Comparison of ENCODE assay signal across 15 cellular contexts in genomic region chr2:63990072-63990471, GRCh38. TPM values are rescaled to one million over a fixed set of nuclear protein-coding genes. Genes with fewer than 3 reads are reported as not detected.
DNase-seq lines count a peak whose midpoint lies in the region; ATAC-seq and TF ChIP-seq lines count a peak whose summit lies in the region.
"Had no signal": no experiment of that assay in that cellular context is flagged by ENCODE, and none has a peak within 500 bp of the region (broad histone marks: within the 10 kb centered on the region; RNA-seq: fewer than 3 reads in every experiment).

No MANE protein-coding gene starts in this region.

- DNase-seq in Caco-2 (no peak), GM23338 (ENCODE audit: low spot score) (peak; percentile 13), endothelial cell (ENCODE audit: low spot score) (no peak), progenitor cell of endocrine pancreas (ENCODE audit: low spot score, unreplicated experiment) (no peak), nucleus accumbens (lab: John Stamatoyannopoulos, UW) (no peak)
- DNase-seq: C1 segment of cervical spinal cord; CD4-positive, alpha-beta memory T cell; COR-L47; DMS153; DND-41; GM23248; H9; HFFc6 had no signal

- CTCF ChIA-PET in Caco-2 (lab: Charles Lee), result no interaction called here

- TF ChIP-seq CTCF in Caco-2 (IDR thresholded peaks at IDR 0.05; ENCODE audit: insufficient read depth in 1 of 2, low read depth in 1 of 2, low read length in 1 of 2, severe bottlenecking in 1 of 2, unreplicated experiment in 1 of 2) (no peak), GM23338 (conservative IDR thresholded peaks at IDR 0.05; ENCODE audit: low read depth in 2 of 2) (no peak), endothelial cell (IDR thresholded peaks at IDR 0.05; ENCODE audit: unreplicated experiment) (no peak), progenitor cell of endocrine pancreas (IDR thresholded peaks at IDR 0.05; ENCODE audit: unreplicated experiment) (no peak)

- H3K27ac Mint-ChIP-seq in Caco-2 (ENCODE audit: unreplicated experiment) (peak overlapping the region; percentile 3), GM23338 (no peak overlapping the region), endothelial cell (ENCODE audit: unreplicated experiment) (no peak overlapping the region), progenitor cell of endocrine pancreas (peak overlapping the region; percentile 19)
- H3K27ac Mint-ChIP-seq: CD4-positive, alpha-beta memory T cell; HFFc6 had no signal

- no peak overlapping the region for H3K4me2 ChIP-seq in GM23338

- intact Hi-C loops in Caco-2 (cut with micrococcal nuclease; ENCODE audit: unreplicated experiment), result no loop called here

- H3K9me3 Mint-ChIP-seq in Caco-2 (ENCODE audit: unreplicated experiment) (peaks cover 40% of the 10 kb centered on the region), GM23338 (peaks cover 14% of the 10 kb centered on the region), endothelial cell (ENCODE audit: unreplicated experiment) (peaks cover 7% of the 10 kb centered on the region), progenitor cell of endocrine pancreas (ENCODE audit: low read depth) (peaks cover 37% of the 10 kb centered on the region)

- no peaks in the 10 kb centered on the region for H3F3A ChIP-seq in GM23338 (replicated peaks; ENCODE audit: low read depth)

- no peak overlapping the region for H3K27ac ChIP-seq in GM23338 (ENCODE audit: low read depth)
- H3K27ac ChIP-seq: GM23248 had no signal

- H3K27me3 Mint-ChIP-seq in Caco-2 (ENCODE audit: insufficient read depth, unreplicated experiment) (no peaks in the 10 kb centered on the region), GM23338 (ENCODE audit: insufficient read depth, low read depth, poor library complexity) (peaks cover 6% of the 10 kb centered on the region), endothelial cell (ENCODE audit: unreplicated experiment) (no peaks in the 10 kb centered on the region), progenitor cell of endocrine pancreas (no peaks in the 10 kb centered on the region)
- H3K27me3 Mint-ChIP-seq: CD4-positive, alpha-beta memory T cell had no signal

- H3K27me3 ChIP-seq in Caco-2 (replicated peaks; ENCODE audit: control insufficient read depth, insufficient read depth, low read length) (no peaks in the 10 kb centered on the region), GM23338 (ENCODE audit: insufficient read depth) (no peaks in the 10 kb centered on the region)

- H4K20me1 ChIP-seq in GM23338 (replicated peaks; ENCODE audit: insufficient read depth), result 0 out of 2 replicates have a peak, but pooled peaks cover 3% of the 10 kb centered on the region

- no peaks in the 10 kb centered on the region for H3K9me2 ChIP-seq in GM23338 (ENCODE audit: insufficient read depth)

- peaks cover 15% of the 10 kb centered on the region; the same call in 1 of the 2 replicates for H3K9me3 ChIP-seq in Caco-2

- H3K36me3 ChIP-seq in Caco-2 (ENCODE audit: control insufficient read depth, insufficient read depth, low read length) (no peaks in the 10 kb centered on the region), GM23338 (ENCODE audit: insufficient read depth) (no peaks in the 10 kb centered on the region)

- no peak for ATAC-seq in GM23338
- no peak for ATAC-seq in GM21786 (IDR thresholded peaks at IDR 0.05; ENCODE audit: unreplicated experiment)
- ATAC-seq: HCT116 had no signal

- BruUV-seq in Caco-2 (replicated peaks; lab: Mats Ljungman, UMichigan), result no TSS peak

- H3K4me3 Mint-ChIP-seq in Caco-2 (ENCODE audit: unreplicated experiment) (no peak overlapping the region), GM23338 (no peak overlapping the region), endothelial cell (ENCODE audit: unreplicated experiment) (peak overlapping the region; percentile 23), progenitor cell of endocrine pancreas (ENCODE audit: low read depth) (no peak overlapping the region)
- H3K4me3 Mint-ChIP-seq: H9, HFFc6 had no signal

- H3K4me1 Mint-ChIP-seq in Caco-2 (ENCODE audit: low read depth, unreplicated experiment) (peaks cover 55% of the 10 kb centered on the region), GM23338 (peaks cover 28% of the 10 kb centered on the region), endothelial cell (ENCODE audit: unreplicated experiment) (peaks cover 9% of the 10 kb centered on the region), progenitor cell of endocrine pancreas (ENCODE audit: low read depth) (peaks cover 22% of the 10 kb centered on the region)

- H3K4me3 ChIP-seq in Caco-2 (ENCODE audit: low read depth, low read length) (no peak overlapping the region), GM23338 (no peak overlapping the region)
- H3K4me3 ChIP-seq: GM23248 had no signal

- peaks cover 47% of the 10 kb centered on the region for H3K36me3 Mint-ChIP-seq in Caco-2 (ENCODE audit: insufficient read depth, unreplicated experiment)
- H3K36me3 Mint-ChIP-seq in GM23338 (ENCODE audit: low read depth), result peaks cover 18% of the 10 kb centered on the region
- H3K36me3 Mint-ChIP-seq in endothelial cell (ENCODE audit: low read depth, unreplicated experiment), result peaks cover 11% of the 10 kb centered on the region
- H3K36me3 Mint-ChIP-seq in progenitor cell of endocrine pancreas (ENCODE audit: insufficient read depth), result peaks cover 47% of the 10 kb centered on the region

- H3K79me2 ChIP-seq in GM23338 (replicated peaks; ENCODE audit: insufficient read depth), result 0 out of 2 replicates have a peak, but pooled peaks cover 3% of the 10 kb centered on the region

- peaks cover 39% of the 10 kb centered on the region for H3K4me1 ChIP-seq in Caco-2
- peaks cover 14% of the 10 kb centered on the region; the same call in 1 of the 2 replicates for H3K4me1 ChIP-seq in GM23338 (ENCODE audit: insufficient read depth)

- POLR2A ChIA-PET in Caco-2 (lab: Charles Lee), result no interaction called here

- no peak overlapping the region for H2AFZ ChIP-seq in GM23338
- H2AFZ ChIP-seq: GM23248 had no signal

TF ChIP-seq in GM23338, 12 proteins besides CTCF, POLR2A, EP300 and RAD21:
- no peak for TF ChIP-seq CREB1 (CRISPR knock-in tag; IDR thresholded peaks at IDR 0.05; ENCODE audit: low read depth)
- TF ChIP-seq EZH2 (IDR thresholded peaks at IDR 0.05; ENCODE audit: low read depth, unreplicated experiment), result no peak
- no peak for TF ChIP-seq ETS1 (IDR thresholded peaks at IDR 0.05)
- no peak for TF ChIP-seq ZNF331 (CRISPR knock-in tag; IDR thresholded peaks at IDR 0.05; ENCODE audit: low read depth)
- no peak for TF ChIP-seq REST (IDR thresholded peaks at IDR 0.05; ENCODE audit: unreplicated experiment)

RNA-seq across cellular contexts. Expression of gene VPS54, which starts 29.2 kb away (rescaled TPM):
- total RNA-seq in Caco-2 (2022) (27.9 and 28.5 TPM in 2 replicates), endothelial cell (ENCODE audit: unreplicated experiment) (13.6 TPM), progenitor cell of endocrine pancreas (28.2 and 29.7 TPM in 2 replicates)
- total RNA-seq in GM23338 (2014; rRNA removed; shearing (Covaris generic)), result 17.0 and 20.7 TPM in 2 replicates
- 6.1 and 6.6 TPM in 2 replicates for polyA plus RNA-seq in GM23338 (2016; fragmentation: Nextera tagmentation; extraction: Ambion mirVana)

Comparison
In these comparisons a context has a peak if more than half of its experiments do, and no peak if none do; other contexts are left out.
1. H3K27ac Mint-ChIP-seq: peak in Caco-2 (single experiment) and progenitor cell of endocrine pancreas (single experiment); none in GM23338 (single experiment) and endothelial cell (single experiment).